8 cellular contexts compared by ENCODE assay signal in genomic region chr7:94510582-94511456, GRCh38.
DNase-seq lines count a peak whose midpoint lies in the region; ATAC-seq lines count a peak whose summit lies in the region.

No MANE protein-coding gene starts in this region.

- peak overlapping the region; percentile 78 for H3K27ac ChIP-seq in effector memory CD4-positive, alpha-beta T cell (ENCODE audit: insufficient read depth, low read length, poor library complexity, severe bottlenecking)

- DNase-seq in NCI-H82 (lab: John Stamatoyannopoulos, UW) = peak; percentile 74
- no peak for DNase-seq in NCI-H82 treated with DMSO at 0.1 percent for 48 hours (lab: John Stamatoyannopoulos, UW; ENCODE audit: unreplicated experiment)
- DNase-seq in NCI-H2081 treated with DMSO at 0.1 percent for 48 hours (lab: John Stamatoyannopoulos, UW) = peak; percentile 86
- DNase-seq in activated CD4-positive, alpha-beta T cell treated with anti-CD3 and anti-CD28 coated beads for 48 hours = peak; percentile 42
- DNase-seq in effector memory CD4-positive, alpha-beta T cell = peak in 2 of 3 donors; percentile 4 to 5
- peak; percentile 50 for DNase-seq in medulla oblongata (ENCODE audit: extremely low spot score)
- DNase-seq in stimulated activated CD8-positive, alpha-beta memory T cell treated with anti-CD3 and anti-CD28 coated beads, Interleukin-2, amount 100 ng/mL, for 48 hours (ENCODE audit: low read depth in 2 of 2) = peak; percentile 4 to 12

- H3K9me3 ChIP-seq in effector memory CD4-positive, alpha-beta T cell (ENCODE audit: control insufficient read depth, low read length) = no peaks in the 10 kb centered on the region

- no peaks in the 10 kb centered on the region for H3K36me3 ChIP-seq in effector memory CD4-positive, alpha-beta T cell (ENCODE audit: control insufficient read depth, insufficient read depth, low read length)

- H3K4me3 ChIP-seq in effector memory CD4-positive, alpha-beta T cell (ENCODE audit: insufficient read depth, low read depth, low read length, poor library complexity, severe bottlenecking) = peak overlapping the region; percentile 87

- peaks cover 17% of the 10 kb centered on the region for H3K4me1 ChIP-seq in effector memory CD4-positive, alpha-beta T cell (ENCODE audit: control insufficient read depth, insufficient read depth, low read length, poor library complexity, severe bottlenecking)

- no peaks in the 10 kb centered on the region for H3K27me3 ChIP-seq in effector memory CD4-positive, alpha-beta T cell (replicated peaks; ENCODE audit: control insufficient read depth, insufficient read depth, low read length, poor library complexity, severe bottlenecking)

- ATAC-seq in HG02970 (IDR thresholded peaks at IDR 0.05; ENCODE audit: low FRiP score, unreplicated experiment) = peak; percentile 23
